24 cellular contexts compared by ENCODE assay signal in genomic region chr10:120474956-120475355, GRCh38. TPM values are rescaled to one million over a fixed set of nuclear protein-coding genes. Genes with fewer than 3 reads are reported as not detected.
"Had no signal": no experiment of that assay in that cellular context is flagged by ENCODE, and none has a peak within 500 bp of the region (broad histone marks: within the 10 kb centered on the region; RNA-seq: fewer than 3 reads in every experiment).

No MANE protein-coding gene starts in this region.

- H3K27me3 ChIP-seq: ascending aorta, cardiac muscle cell had no signal

- H3K36me3 ChIP-seq: ascending aorta, cardiac muscle cell had no signal

- H3K4me1 ChIP-seq: ascending aorta had no signal

- H3K4me3 ChIP-seq: ascending aorta, cardiac muscle cell, PC-9 had no signal

- H3K27ac ChIP-seq: ascending aorta, cardiac muscle cell, KMS-11, PC-9, RWPE1 had no signal

- DNase-seq: activated CD4-positive, alpha-beta T cell treated with anti-CD3 and anti-CD28 coated beads for 36 hours; activated CD4-positive, alpha-beta T cell treated with anti-CD3 and anti-CD28 coated beads, Interleukin-2, amount 10 ng/mL, durations not matched to agents 7 days and 5 days; activated CD4-positive, alpha-beta T cell treated with anti-CD3 and anti-CD28 coated beads, Interleukin-2, amount 50 U/mL, for 48 hours; activated CD8-positive, alpha-beta T cell treated with anti-CD3 and anti-CD28 coated beads, Interleukin-2, amount 10 ng/mL, durations not matched to agents 7 days and 5 days; activated gamma-delta T cell; activated naive CD4-positive, alpha-beta T cell treated with Interleukin-2 at 50 U/mL for 16 hours; activated naive CD8-positive, alpha-beta T cell treated with anti-CD3 and anti-CD28 coated beads, Interleukin-2, amount 10 ng/mL, durations not matched to agents 7 days and 5 days; activated T-cell treated with anti-CD3 and anti-CD28 coated beads, Interleukin-2, amount 50 U/mL, for 24 hours; amygdala; NCI-H1092 treated with DMSO at 0.1 percent for 48 hours; NCI-H1417; NCI-H146; NCI-H187; NCI-H2029 treated with DMSO at 0.1 percent for 48 hours; NCI-H446 treated with DMSO at 0.1 percent for 48 hours; PC-9; SIG-M5 had no signal

RNA-seq across cellular contexts. Expression of gene PLPP4, which starts 17.9 kb away (rescaled TPM):
- total RNA-seq: activated CD4-positive, alpha-beta T cell treated with anti-CD3 and anti-CD28 coated beads for 36 hours; activated CD4-positive, alpha-beta T cell treated with anti-CD3 and anti-CD28 coated beads, Interleukin-2, amount 10 ng/mL, durations not matched to agents 7 days and 5 days; activated CD8-positive, alpha-beta T cell treated with anti-CD3 and anti-CD28 coated beads, Interleukin-2, amount 10 ng/mL, durations not matched to agents 7 days and 5 days; activated naive CD8-positive, alpha-beta T cell treated with anti-CD3 and anti-CD28 coated beads, Interleukin-2, amount 10 ng/mL, durations not matched to agents 7 days and 5 days; activated T-helper 2 cell treated with anti-CD3 and anti-CD28 coated beads, Interferon-gamma antibody, Interleukin-2, Interleukin-4, amounts not matched to agents 10 μg/mL and 5 μg/mL and 100 μg/mL, durations not matched to agents 14 hours and 24 hours and 36 hours; ascending aorta; OCI-LY7; PC-9; Right ventricle myocardium inferior had no signal
